20 cellular contexts compared by ENCODE assay signal in the genomic region with DNA sequence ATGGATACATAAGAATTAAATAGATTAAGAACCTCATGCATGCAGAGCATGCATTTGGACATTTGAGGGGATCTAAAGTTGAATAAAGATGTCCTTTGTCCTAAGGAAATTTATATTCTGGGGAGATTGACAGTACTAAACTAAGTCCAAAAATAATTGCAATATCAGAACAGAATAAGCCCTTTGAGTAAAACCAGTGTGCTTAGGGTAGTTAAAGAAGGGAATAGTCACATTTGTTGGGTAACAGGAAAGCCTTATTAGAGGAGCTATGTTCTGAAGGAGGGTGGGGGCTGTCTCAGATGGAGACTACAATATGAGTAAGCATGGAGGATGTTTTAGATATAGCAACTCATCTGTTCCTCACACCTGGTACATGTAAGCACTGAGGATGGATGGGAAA. TPM values are rescaled to one million over a fixed set of nuclear protein-coding genes. Genes with fewer than 3 reads are reported as not detected.
DNase-seq lines count a peak whose midpoint lies in the region; ATAC-seq, FAIRE-seq and TF ChIP-seq lines count a peak whose summit lies in the region.
"Had no signal": no experiment of that assay in that cellular context is flagged by ENCODE, and none has a peak within 500 bp of the region (broad histone marks: within the 10 kb centered on the region; RNA-seq: fewer than 3 reads in every experiment).

No MANE protein-coding gene starts in this region.

- H3K27ac ChIP-seq in dorsolateral prefrontal cortex: peak overlapping the region in 33 of 59 donors; percentile 1 to 65 (median 25)
- H3K27ac ChIP-seq: BLaER1 had no signal

- no peak for DNase-seq in H54 (ENCODE audit: insufficient read length, low spot score)
- no peak for DNase-seq in dorsolateral prefrontal cortex
- DNase-seq in globus pallidus (ENCODE audit: low spot score): peak; percentile 16
- DNase-seq in CD1c-positive myeloid dendritic cell (ENCODE audit: extremely low spot score): no peak
- no peak for DNase-seq in DMS79 treated with DMSO at 0.1 percent for 48 hours (lab: John Stamatoyannopoulos, UW)
- DNase-seq in cortex of kidney (lab: John Stamatoyannopoulos, UW): no peak
- DNase-seq: 8988T; CD8-positive, alpha-beta T cell; COR-L47; DMS 273 treated with DMSO at 0.1 percent for 48 hours; GDM1; H7; HFFc6 had no signal

- FAIRE-seq in H54 (lab: Jason Lieb, UNC): peak; percentile 77
- FAIRE-seq: GM12892, GM18507, HepG2 had no signal

- TF ChIP-seq CTCF in dorsolateral prefrontal cortex (IDR thresholded peaks at IDR 0.05 in 54 of 56, conservative IDR thresholded peaks at IDR 0.05 in 2 of 56; ENCODE audit: low read depth in 1 of 56, partially characterized antibody in 56 of 56): no peak

- no peak overlapping the region for H3K4me3 ChIP-seq in dorsolateral prefrontal cortex
- H3K4me3 ChIP-seq: BLaER1, GM23338 had no signal

- intact Hi-C loops in dorsolateral prefrontal cortex (cut with DNase I): no loop called here

- ATAC-seq in GM21526 (IDR thresholded peaks at IDR 0.05; ENCODE audit: low FRiP score, unreplicated experiment): no peak
- ATAC-seq: CD8-positive, alpha-beta T cell; GM23338; HCT116; HepG2 had no signal

- H3K27me3 ChIP-seq in dorsolateral prefrontal cortex: no peaks in the 10 kb centered on the region
- H3K27me3 ChIP-seq: BLaER1 had no signal

- no peak for TF ChIP-seq POLR2A in H54 (IDR thresholded peaks at IDR 0.05; ENCODE audit: low read depth, low read length)

RNA-seq across cellular contexts. Expression of a gene that starts 35.8 kb away (rescaled TPM):
- total RNA-seq in dorsolateral prefrontal cortex: 10 to 100 TPM; 13.5 to 25.8 (median 20.7) TPM
